1 cellular context compared by ENCODE assay signal in the genomic region with DNA sequence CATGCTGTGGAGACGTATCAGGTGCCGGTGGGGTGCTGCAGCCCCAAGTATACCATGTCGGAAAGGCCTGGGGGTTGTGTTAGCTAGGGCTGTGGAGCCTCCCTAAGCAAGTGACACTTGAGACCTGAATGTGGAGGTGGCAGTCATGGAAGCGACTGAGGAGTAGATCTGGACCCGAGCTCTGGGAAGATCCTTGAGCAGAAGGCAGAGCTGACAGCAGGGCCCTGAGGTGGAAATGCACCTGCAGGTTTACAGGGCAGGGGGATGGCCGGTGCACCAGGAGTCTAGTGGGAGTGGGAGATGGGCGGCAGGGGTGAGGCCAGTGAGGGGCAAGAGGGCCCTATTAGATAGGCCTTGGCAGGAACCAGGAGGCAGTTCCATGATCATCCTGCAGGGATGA.
TF ChIP-seq lines count a peak whose summit lies in the region.

No MANE protein-coding gene starts in this region.

TF ChIP-seq in GM23338, 12 proteins besides CTCF, POLR2A, EP300 and RAD21 (continued from another document):
- TF ChIP-seq, protein P1, sequence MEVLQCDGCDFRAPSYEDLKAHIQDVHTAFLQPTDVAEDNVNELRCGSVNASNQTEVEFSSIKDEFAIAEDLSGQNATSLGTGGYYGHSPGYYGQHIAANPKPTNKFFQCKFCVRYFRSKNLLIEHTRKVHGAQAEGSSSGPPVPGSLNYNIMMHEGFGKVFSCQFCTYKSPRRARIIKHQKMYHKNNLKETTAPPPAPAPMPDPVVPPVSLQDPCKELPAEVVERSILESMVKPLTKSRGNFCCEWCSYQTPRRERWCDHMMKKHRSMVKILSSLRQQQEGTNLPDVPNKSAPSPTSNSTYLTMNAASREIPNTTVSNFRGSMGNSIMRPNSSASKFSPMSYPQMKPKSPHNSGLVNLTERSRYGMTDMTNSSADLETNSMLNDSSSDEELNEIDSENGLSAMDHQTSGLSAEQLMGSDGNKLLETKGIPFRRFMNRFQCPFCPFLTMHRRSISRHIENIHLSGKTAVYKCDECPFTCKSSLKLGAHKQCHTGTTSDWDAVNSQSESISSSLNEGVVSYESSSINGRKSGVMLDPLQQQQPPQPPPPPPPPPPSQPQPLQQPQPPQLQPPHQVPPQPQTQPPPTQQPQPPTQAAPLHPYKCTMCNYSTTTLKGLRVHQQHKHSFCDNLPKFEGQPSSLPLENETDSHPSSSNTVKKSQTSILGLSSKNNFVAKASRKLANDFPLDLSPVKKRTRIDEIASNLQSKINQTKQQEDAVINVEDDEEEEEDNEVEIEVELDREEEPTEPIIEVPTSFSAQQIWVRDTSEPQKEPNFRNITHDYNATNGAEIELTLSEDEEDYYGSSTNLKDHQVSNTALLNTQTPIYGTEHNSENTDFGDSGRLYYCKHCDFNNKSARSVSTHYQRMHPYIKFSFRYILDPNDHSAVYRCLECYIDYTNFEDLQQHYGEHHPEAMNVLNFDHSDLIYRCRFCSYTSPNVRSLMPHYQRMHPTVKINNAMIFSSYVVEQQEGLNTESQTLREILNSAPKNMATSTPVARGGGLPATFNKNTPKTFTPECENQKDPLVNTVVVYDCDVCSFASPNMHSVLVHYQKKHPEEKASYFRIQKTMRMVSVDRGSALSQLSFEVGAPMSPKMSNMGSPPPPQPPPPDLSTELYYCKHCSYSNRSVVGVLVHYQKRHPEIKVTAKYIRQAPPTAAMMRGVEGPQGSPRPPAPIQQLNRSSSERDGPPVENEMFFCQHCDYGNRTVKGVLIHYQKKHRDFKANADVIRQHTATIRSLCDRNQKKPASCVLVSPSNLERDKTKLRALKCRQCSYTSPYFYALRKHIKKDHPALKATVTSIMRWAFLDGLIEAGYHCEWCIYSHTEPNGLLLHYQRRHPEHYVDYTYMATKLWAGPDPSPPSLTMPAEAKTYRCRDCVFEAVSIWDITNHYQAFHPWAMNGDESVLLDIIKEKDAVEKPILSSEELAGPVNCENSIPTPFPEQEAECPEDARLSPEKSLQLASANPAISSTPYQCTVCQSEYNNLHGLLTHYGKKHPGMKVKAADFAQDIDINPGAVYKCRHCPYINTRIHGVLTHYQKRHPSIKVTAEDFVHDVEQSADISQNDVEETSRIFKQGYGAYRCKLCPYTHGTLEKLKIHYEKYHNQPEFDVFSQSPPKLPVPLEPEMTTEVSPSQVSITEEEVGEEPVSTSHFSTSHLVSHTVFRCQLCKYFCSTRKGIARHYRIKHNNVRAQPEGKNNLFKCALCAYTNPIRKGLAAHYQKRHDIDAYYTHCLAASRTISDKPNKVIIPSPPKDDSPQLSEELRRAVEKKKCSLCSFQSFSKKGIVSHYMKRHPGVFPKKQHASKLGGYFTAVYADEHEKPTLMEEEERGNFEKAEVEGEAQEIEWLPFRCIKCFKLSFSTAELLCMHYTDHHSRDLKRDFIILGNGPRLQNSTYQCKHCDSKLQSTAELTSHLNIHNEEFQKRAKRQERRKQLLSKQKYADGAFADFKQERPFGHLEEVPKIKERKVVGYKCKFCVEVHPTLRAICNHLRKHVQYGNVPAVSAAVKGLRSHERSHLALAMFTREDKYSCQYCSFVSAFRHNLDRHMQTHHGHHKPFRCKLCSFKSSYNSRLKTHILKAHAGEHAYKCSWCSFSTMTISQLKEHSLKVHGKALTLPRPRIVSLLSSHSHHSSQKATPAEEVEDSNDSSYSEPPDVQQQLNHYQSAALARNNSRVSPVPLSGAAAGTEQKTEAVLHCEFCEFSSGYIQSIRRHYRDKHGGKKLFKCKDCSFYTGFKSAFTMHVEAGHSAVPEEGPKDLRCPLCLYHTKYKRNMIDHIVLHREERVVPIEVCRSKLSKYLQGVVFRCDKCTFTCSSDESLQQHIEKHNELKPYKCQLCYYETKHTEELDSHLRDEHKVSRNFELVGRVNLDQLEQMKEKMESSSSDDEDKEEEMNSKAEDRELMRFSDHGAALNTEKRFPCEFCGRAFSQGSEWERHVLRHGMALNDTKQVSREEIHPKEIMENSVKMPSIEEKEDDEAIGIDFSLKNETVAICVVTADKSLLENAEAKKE (CRISPR knock-in tag; IDR thresholded peaks at IDR 0.05), result no peak
- no peak for TF ChIP-seq STAT1 (IDR thresholded peaks at IDR 0.05; ENCODE audit: unreplicated experiment)
- no peak for TF ChIP-seq POLR2AphosphoS5 (IDR thresholded peaks at IDR 0.05; ENCODE audit: low read depth)
- no peak for TF ChIP-seq JUNB (IDR thresholded peaks at IDR 0.05; ENCODE audit: unreplicated experiment)
- TF ChIP-seq ZNF331 (CRISPR knock-in tag; IDR thresholded peaks at IDR 0.05; ENCODE audit: low read depth), result no peak
- no peak for TF ChIP-seq NANOG (IDR thresholded peaks at IDR 0.05; ENCODE audit: borderline replicate concordance)
- no peak for TF ChIP-seq REST (IDR thresholded peaks at IDR 0.05; ENCODE audit: unreplicated experiment)
- no peak for TF ChIP-seq EZH2 (IDR thresholded peaks at IDR 0.05; ENCODE audit: low read depth, unreplicated experiment)
- TF ChIP-seq ZNF114 (CRISPR knock-in tag; IDR thresholded peaks at IDR 0.05), result no peak
- TF ChIP-seq EZH2phosphoT487 (IDR thresholded peaks at IDR 0.05; ENCODE audit: unreplicated experiment), result no peak
- TF ChIP-seq CREB1 (CRISPR knock-in tag; IDR thresholded peaks at IDR 0.05; ENCODE audit: low read depth), result no peak
